8 cellular contexts compared by ENCODE assay signal in genomic region chr17:75153854-75154194, GRCh38. TPM values are rescaled to one million over a fixed set of nuclear protein-coding genes. Genes with fewer than 3 reads are reported as not detected.
DNase-seq lines count a peak whose midpoint lies in the region; ATAC-seq, FAIRE-seq and TF ChIP-seq lines count a peak whose summit lies in the region.

No MANE protein-coding gene starts in this region.

- H3K4me2 ChIP-seq in astrocyte (ENCODE audit: low read length) = peak overlapping the region; percentile 92

- H3K27ac Mint-ChIP-seq in astrocyte (ENCODE audit: unreplicated experiment) = peak overlapping the region; percentile 87
- peak overlapping the region; percentile 96 for H3K27ac Mint-ChIP-seq in stimulated activated effector memory CD8-positive, alpha-beta T cell treated with anti-CD3 and anti-CD28 coated beads, Interleukin-12 subunit alpha, Interleukin-12 subunit beta, amount 100 ng/mL, for 72 hours

- DNase-seq in D341Med (ENCODE audit: low spot score) (peak; percentile 70), LHCN-M2 (ENCODE audit: low read depth) (peak; percentile 34), astrocyte (ENCODE audit: low read depth) (no peak), left lobe of liver (ENCODE audit: low spot score) (peak; percentile 55), medulla oblongata (ENCODE audit: extremely low spot score) (no peak), globus pallidus (ENCODE audit: low spot score) (no peak)
- DNase-seq in stimulated activated effector memory CD8-positive, alpha-beta T cell treated with anti-CD3 and anti-CD28 coated beads, Interleukin-12 subunit alpha, Interleukin-12 subunit beta, amount 100 ng/mL, for 72 hours (ENCODE audit: low spot score in 2 of 2) = peak in 1 of 2 donors; percentile 76

- H3K79me2 ChIP-seq in astrocyte (ENCODE audit: insufficient read depth, low read length) = peaks cover 59% of the 10 kb centered on the region

- H3K36me3 Mint-ChIP-seq in astrocyte (ENCODE audit: low read depth, unreplicated experiment) = no peaks in the 10 kb centered on the region
- H3K36me3 Mint-ChIP-seq in stimulated activated effector memory CD8-positive, alpha-beta T cell treated with anti-CD3 and anti-CD28 coated beads, Interleukin-12 subunit alpha, Interleukin-12 subunit beta, amount 100 ng/mL, for 72 hours = peaks cover 57% of the 10 kb centered on the region

- no peaks in the 10 kb centered on the region for H3K27me3 Mint-ChIP-seq in astrocyte (ENCODE audit: low read depth, unreplicated experiment)

- no peak for FAIRE-seq in astrocyte (lab: Jason Lieb, UNC)

- H4K20me1 ChIP-seq in astrocyte (ENCODE audit: insufficient read depth, low read length) = peaks cover 41% of the 10 kb centered on the region

- no peaks in the 10 kb centered on the region for H3K27me3 ChIP-seq in astrocyte (ENCODE audit: insufficient read depth, low read length)

- no peaks in the 10 kb centered on the region for H3K9me3 ChIP-seq in astrocyte (ENCODE audit: insufficient read depth, low read depth, low read length)

- no peaks in the 10 kb centered on the region for H3K9me3 Mint-ChIP-seq in astrocyte (ENCODE audit: unreplicated experiment)
- no peaks in the 10 kb centered on the region for H3K9me3 Mint-ChIP-seq in stimulated activated effector memory CD8-positive, alpha-beta T cell treated with anti-CD3 and anti-CD28 coated beads, Interleukin-12 subunit alpha, Interleukin-12 subunit beta, amount 100 ng/mL, for 72 hours

- TF ChIP-seq CTCF in astrocyte (IDR thresholded peaks at IDR 0.05; ENCODE audit: insufficient read depth, low read depth, low read length) = no peak

- H3K4me3 Mint-ChIP-seq in astrocyte (ENCODE audit: unreplicated experiment) = peak overlapping the region; percentile 95
- H3K4me3 Mint-ChIP-seq in stimulated activated effector memory CD8-positive, alpha-beta T cell treated with anti-CD3 and anti-CD28 coated beads, Interleukin-12 subunit alpha, Interleukin-12 subunit beta, amount 100 ng/mL, for 72 hours = peak overlapping the region; percentile 94

- H3K4me3 ChIP-seq in astrocyte (ENCODE audit: insufficient read depth, low read depth, low read length) = peak overlapping the region; percentile 89

- no peak overlapping the region for H2AFZ ChIP-seq in astrocyte (ENCODE audit: low read depth, low read length)

- H3K36me3 ChIP-seq in astrocyte (ENCODE audit: insufficient read depth, low read length) = no peaks in the 10 kb centered on the region

- peak overlapping the region; percentile 77 for H3K27ac ChIP-seq in astrocyte (ENCODE audit: low read depth, low read length)

- H3K4me1 Mint-ChIP-seq in astrocyte (ENCODE audit: low read depth, unreplicated experiment) = peaks cover 16% of the 10 kb centered on the region
- peaks cover 43% of the 10 kb centered on the region for H3K4me1 Mint-ChIP-seq in stimulated activated effector memory CD8-positive, alpha-beta T cell treated with anti-CD3 and anti-CD28 coated beads, Interleukin-12 subunit alpha, Interleukin-12 subunit beta, amount 100 ng/mL, for 72 hours

- ATAC-seq in GM21367 (IDR thresholded peaks at IDR 0.05; ENCODE audit: unreplicated experiment) (peak; percentile 31), left lobe of liver (no peak)
- peak; percentile 19 for ATAC-seq in stimulated activated effector memory CD8-positive, alpha-beta T cell treated with anti-CD3 and anti-CD28 coated beads, Interleukin-12 subunit alpha, Interleukin-12 subunit beta, amount 100 ng/mL, for 72 hours

- peak overlapping the region; percentile 96 for H3K9ac ChIP-seq in astrocyte (ENCODE audit: low read length)

- peaks cover 11% of the 10 kb centered on the region for H3K4me1 ChIP-seq in astrocyte (ENCODE audit: insufficient read depth, low read length)

RNA-seq across cellular contexts. Expression of gene JPT1, which starts 0.5 kb away (rescaled TPM):
- total RNA-seq in LHCN-M2 (2014; rRNA removed) (281 and 311 TPM in 2 replicates), astrocyte (232 and 282 TPM in 2 replicates), left lobe of liver (14.8 TPM)
- polyA plus RNA-seq in LHCN-M2 (2012) = 516 TPM

RNA-seq across cellular contexts. Expression of gene NT5C, which starts 22.3 kb away (rescaled TPM):
- total RNA-seq in LHCN-M2 (2014; rRNA removed) (108 TPM in 2 replicates), astrocyte (23.7 and 29.5 TPM in 2 replicates), left lobe of liver (11.9 TPM)
- polyA plus RNA-seq in LHCN-M2 (2012) = 75.8 TPM

RNA-seq across cellular contexts. Expression of gene SUMO2, which starts 28.9 kb away (rescaled TPM):
- total RNA-seq in LHCN-M2 (2014; rRNA removed) = 104 and 109 TPM in 2 replicates
- polyA plus RNA-seq in LHCN-M2 (2012) = 306 TPM
- total RNA-seq in astrocyte = 413 and 449 TPM in 2 replicates
- 94.9 TPM for total RNA-seq in left lobe of liver

RNA-seq across cellular contexts. Expression of gene ARMC7, which starts 44.1 kb away (rescaled TPM):
- total RNA-seq in LHCN-M2 (2014; rRNA removed) = 2.3 and 5.1 TPM in 2 replicates
- 7.6 TPM for polyA plus RNA-seq in LHCN-M2 (2012)
- 11.5 and 11.9 TPM in 2 replicates for total RNA-seq in astrocyte
- total RNA-seq in left lobe of liver = 5.6 TPM

RNA-seq across cellular contexts. Expression of gene NUP85, which starts 51.7 kb away (rescaled TPM):
- total RNA-seq in LHCN-M2 (2014; rRNA removed) = 41.1 and 42.1 TPM in 2 replicates
- 48.1 TPM for polyA plus RNA-seq in LHCN-M2 (2012)
- total RNA-seq in astrocyte = 37.3 and 44.3 TPM in 2 replicates
- 33.8 TPM for total RNA-seq in left lobe of liver

Comparison
In these comparisons a context has a peak if more than half of its experiments do, and no peak if none do; other contexts are left out.
1. DNase-seq: peak in D341Med (single experiment), LHCN-M2 (single experiment) and left lobe of liver (single experiment); none in astrocyte (single experiment), medulla oblongata (single experiment) and globus pallidus (single experiment).
2. RNA of gene JPT1, which starts 0.5 kb away (total RNA-seq): 281 to 311 TPM in LHCN-M2 and 232 to 282 TPM in astrocyte; 14.8 TPM in left lobe of liver (single experiment); every median in the first group is over 10 times any median in the second.